31 cellular contexts compared by ENCODE assay signal in genomic region chr9:118362596-118362995, GRCh38.
"Had no signal": no experiment of that assay in that cellular context is flagged by ENCODE, and none has a peak within 500 bp of the region (broad histone marks: within the 10 kb centered on the region; RNA-seq: fewer than 3 reads in every experiment).

No MANE protein-coding gene starts in this region.

- H3K4me3 Mint-ChIP-seq: activated CD8-positive, alpha-beta T cell treated with anti-CD3 and anti-CD28 coated beads for 36 hours; activated naive CD4-positive, alpha-beta T cell treated with anti-CD3 and anti-CD28 coated beads, Interleukin-2, amount 50 U/mL, for 24 hours; activated naive CD8-positive, alpha-beta T cell treated with anti-CD3 and anti-CD28 coated beads, Interleukin-2, amount 50 U/mL, for 24 hours; activated T-cell treated with anti-CD3 and anti-CD28 coated beads, Interleukin-2, amount 50 U/mL, for 4 hours; activated T-helper 17 cell treated with anti-CD3 and anti-CD28 coated beads, Interleukin-2, amount 50 U/mL, for 72 hours; mesothelial cell of epicardium; naive thymus-derived CD4-positive, alpha-beta T cell; T-helper 17 cell; WTC11 had no signal

- H3K9me3 ChIP-seq: body of pancreas, psoas muscle, right atrium auricular region, testis, transverse colon had no signal

- H3K27me3 ChIP-seq: body of pancreas, right atrium auricular region, spleen, testis, transverse colon had no signal

- DNase-seq: activated CD4-positive, alpha-beta T cell treated with anti-CD3 and anti-CD28 coated beads for 1 hour; activated CD4-positive, alpha-beta T cell treated with anti-CD3 and anti-CD28 coated beads, Interleukin-2, amount 50 U/mL, for 1 hour; activated CD8-positive, alpha-beta T cell treated with anti-CD3 and anti-CD28 coated beads for 36 hours; activated naive CD8-positive, alpha-beta T cell treated with anti-CD3 and anti-CD28 coated beads, Interleukin-2, amount 50 U/mL, for 24 hours; activated T-cell treated with anti-CD3 and anti-CD28 coated beads, Interleukin-2, amount 50 U/mL, for 4 hours; amygdala; body of pancreas; effector CD8-positive, alpha-beta T cell; erythroblast; foreskin fibroblast; head of caudate nucleus; hippocampal formation; left cardiac atrium; naive thymus-derived CD4-positive, alpha-beta T cell; occipital lobe; psoas muscle; spleen; stimulated activated naive CD4-positive, alpha-beta T cell treated with Interleukin-2 at 50 U/mL for 16 hours; SW 1271; T-helper 17 cell; T1000; testis; transverse colon had no signal

- H3K9me3 Mint-ChIP-seq: activated T-cell treated with anti-CD3 and anti-CD28 coated beads, Interleukin-2, amount 50 U/mL, for 4 hours; mesothelial cell of epicardium; WTC11 had no signal

- H3K36me3 Mint-ChIP-seq: activated naive CD4-positive, alpha-beta T cell treated with anti-CD3 and anti-CD28 coated beads, Interleukin-2, amount 50 U/mL, for 24 hours; mesothelial cell of epicardium; naive thymus-derived CD4-positive, alpha-beta T cell; WTC11 had no signal

- H3K9ac ChIP-seq: parathyroid adenoma had no signal

- H3K4me3 ChIP-seq: body of pancreas, psoas muscle, right atrium auricular region, spleen, testis, transverse colon had no signal

- H3K27ac Mint-ChIP-seq: activated CD8-positive, alpha-beta T cell treated with anti-CD3 and anti-CD28 coated beads for 36 hours; activated naive CD4-positive, alpha-beta T cell treated with anti-CD3 and anti-CD28 coated beads, Interleukin-2, amount 50 U/mL, for 24 hours; activated naive CD8-positive, alpha-beta T cell treated with anti-CD3 and anti-CD28 coated beads, Interleukin-2, amount 50 U/mL, for 24 hours; activated T-helper 17 cell treated with anti-CD3 and anti-CD28 coated beads, Interleukin-2, amount 50 U/mL, for 72 hours; mesothelial cell of epicardium; naive thymus-derived CD4-positive, alpha-beta T cell; T-helper 17 cell; WTC11 had no signal

- H3K36me3 ChIP-seq: right atrium auricular region, spleen, transverse colon had no signal

- H3K4me1 ChIP-seq: body of pancreas, parathyroid adenoma, psoas muscle, right atrium auricular region, spleen, testis, transverse colon had no signal

- H3K27ac ChIP-seq: body of pancreas, parathyroid adenoma, psoas muscle, right atrium auricular region, spleen, testis, transverse colon had no signal

- FAIRE-seq: colon, keratinocyte had no signal

- H3K4me1 Mint-ChIP-seq: activated naive CD4-positive, alpha-beta T cell treated with anti-CD3 and anti-CD28 coated beads, Interleukin-2, amount 50 U/mL, for 24 hours; activated naive CD8-positive, alpha-beta T cell treated with anti-CD3 and anti-CD28 coated beads, Interleukin-2, amount 50 U/mL, for 24 hours; activated T-helper 17 cell treated with anti-CD3 and anti-CD28 coated beads, Interleukin-2, amount 50 U/mL, for 72 hours; naive thymus-derived CD4-positive, alpha-beta T cell; T-helper 17 cell had no signal

- H2AFZ ChIP-seq: parathyroid adenoma had no signal

- ATAC-seq: activated CD8-positive, alpha-beta T cell treated with anti-CD3 and anti-CD28 coated beads for 36 hours; activated naive CD8-positive, alpha-beta T cell treated with anti-CD3 and anti-CD28 coated beads, Interleukin-2, amount 50 U/mL, for 24 hours; activated T-cell treated with anti-CD3 and anti-CD28 coated beads, Interleukin-2, amount 50 U/mL, for 4 hours; activated T-helper 17 cell treated with anti-CD3 and anti-CD28 coated beads, Interleukin-2, amount 50 U/mL, for 72 hours; body of pancreas; left cardiac atrium; naive thymus-derived CD4-positive, alpha-beta T cell; psoas muscle; T-helper 17 cell had no signal

- H3K27me3 Mint-ChIP-seq: activated CD8-positive, alpha-beta T cell treated with anti-CD3 and anti-CD28 coated beads for 36 hours; T-helper 17 cell had no signal

- H3K79me2 ChIP-seq: parathyroid adenoma had no signal
